Comparison of ENCODE assay signal across 29 cellular contexts in genomic region chr14:28321475-28322244, GRCh38.
A peak's percentile ranks its signal among the peaks of the same experiment; 100 is the strongest.
DNase-seq lines count a peak whose midpoint lies in the region; ATAC-seq, FAIRE-seq and TF ChIP-seq lines count a peak whose summit lies in the region.
"Had no signal": no experiment of that assay in that cellular context is flagged by ENCODE, and none has a peak within 500 bp of the region (broad histone marks: within the 10 kb centered on the region; RNA-seq: fewer than 3 reads in every experiment).

No MANE protein-coding gene starts in this region.

- H3K9me3 ChIP-seq in A549, result no peaks in the 10 kb centered on the region; the same call in 2 of the 3 replicates
- H3K9me3 ChIP-seq: BLaER1, gastrocnemius medialis, pancreas had no signal

- no peaks in the 10 kb centered on the region for H3K27me3 ChIP-seq in foreskin keratinocyte
- H3K27me3 ChIP-seq: BLaER1, gastrocnemius medialis, pancreas had no signal

- POLR2A ChIA-PET in A549 (lab: Yijun Ruan, JAX), result no interaction called here

- no peak for TF ChIP-seq CTCF in A549 (IDR thresholded peaks at IDR 0.05)
- TF ChIP-seq CTCF in foreskin keratinocyte (conservative IDR thresholded peaks at IDR 0.05), result no peak

- DNase-seq in A549 (ENCODE audit: low read depth in 1 of 2, low spot score in 1 of 2), result peak; percentile 2 to 68
- DNase-seq in HT-29 (ENCODE audit: low spot score), result peak; percentile 18
- peak; percentile 9 for DNase-seq in amniotic epithelial cell (ENCODE audit: low read depth)
- peak; percentile 26 to 39 for DNase-seq in foreskin keratinocyte
- no peak for DNase-seq in amniotic stem cell (lab: John Stamatoyannopoulos, UW)
- no peak for DNase-seq in inferior parietal cortex (ENCODE audit: extremely low spot score)
- DNase-seq: activated CD4-positive, alpha-beta T cell treated with anti-CD3 and anti-CD28 coated beads, Interleukin-2, amount 50 U/mL, for 48 hours; activated naive CD4-positive, alpha-beta T cell treated with anti-CD3 and anti-CD28 coated beads for 36 hours; anterior cingulate cortex; caudate nucleus; cortex of kidney; gastrocnemius medialis; H9; hippocampal formation; NCI-H1417 treated with DMSO at 0.1 percent for 48 hours; NCI-H2081; NCI-H226; NCI-H69; nephron progenitor cell; pancreas; small intestine; stimulated activated naive CD4-positive, alpha-beta T cell; T-helper 1 cell had no signal

- CTCF ChIA-PET in A549 (lab: Yijun Ruan, JAX), result interaction anchor here (0.9 kb wide), 1 partner anchor 26 kb away, joined by 3 read pairs; no protein-coding TSS in a partner anchor

- H3K4me1 ChIP-seq in A549, result peaks cover 16% of the 10 kb centered on the region; the same call in 2 of the 3 replicates
- H3K4me1 ChIP-seq in foreskin keratinocyte, result peaks cover 18% of the 10 kb centered on the region
- H3K4me1 ChIP-seq: BLaER1, gastrocnemius medialis, pancreas had no signal

- TF ChIP-seq RAD21 in A549 (conservative IDR thresholded peaks at IDR 0.05 in 1 of 2, IDR thresholded peaks at IDR 0.05 in 1 of 2), result no peak

- H3K4me3 ChIP-seq in A549, result no peak overlapping the region
- H3K4me3 ChIP-seq: BLaER1, gastrocnemius medialis, pancreas had no signal

- peak; percentile 71 to 88 for ATAC-seq in A549
- ATAC-seq in foreskin keratinocyte, result peak; percentile 80
- no peak for ATAC-seq in GM21619 (IDR thresholded peaks at IDR 0.05; ENCODE audit: unreplicated experiment)
- ATAC-seq in HG03280 (IDR thresholded peaks at IDR 0.05; ENCODE audit: unreplicated experiment), result no peak
- ATAC-seq: esophagus mucosa, gastrocnemius medialis, HepG2, pancreas had no signal

- TF ChIP-seq EP300 in A549 (IDR thresholded peaks at IDR 0.05), result peak; percentile 9 to 42; a peak in 1 of 5 replicates

- H3K27ac ChIP-seq in A549 (peak overlapping the region; percentile 63 to 79), foreskin keratinocyte (no peak overlapping the region)
- H3K27ac ChIP-seq: BLaER1, gastrocnemius medialis, pancreas had no signal

- WGBS in A549 (ENCODE audit: missing lambda C conversion rate), result 7% methylated on average over 3 of the region's 3 CpGs

- peak overlapping the region; percentile 57 for H3K4me2 ChIP-seq in A549
- H3K4me2 ChIP-seq: BLaER1 had no signal

- TF ChIP-seq POLR2A in A549 (IDR thresholded peaks at IDR 0.05; ENCODE audit: low read length), result no peak

- FAIRE-seq in A549 (lab: Jason Lieb, UNC), result no peak
- FAIRE-seq: GM12892, HepG2, pancreas, small intestine had no signal

TF ChIP-seq in A549, 52 proteins besides CTCF, POLR2A, EP300 and RAD21:
- no peak for TF ChIP-seq EHF (CRISPR knock-in tag; IDR thresholded peaks at IDR 0.05)
- peak; percentile 61 for TF ChIP-seq JUNB (IDR thresholded peaks at IDR 0.05)
- 0 out of 5 replicates have a peak, but pooled peaks of 1 of the 2 experiments have one; percentile 29 for TF ChIP-seq JUN (IDR thresholded peaks at IDR 0.05)
- peak; percentile 21; the same call in 1 of the 2 replicates for TF ChIP-seq FOSL2 (IDR thresholded peaks at IDR 0.05)
- TF ChIP-seq FOSL2 (CRISPR knock-in tag; IDR thresholded peaks at IDR 0.05), result peak; percentile 65
- TF ChIP-seq CEBPB (IDR thresholded peaks at IDR 0.05), result peak in 1 of 2 experiments; percentile 42; a peak in 2 of 4 replicates
- no peak for TF ChIP-seq HDAC2 (IDR thresholded peaks at IDR 0.05)
- TF ChIP-seq SMC3 (IDR thresholded peaks at IDR 0.05), result no peak
- TF ChIP-seq CBX2 (IDR thresholded peaks at IDR 0.05; ENCODE audit: borderline replicate concordance, low read depth), result no peak
- no peak for TF ChIP-seq ZSCAN20 (CRISPR knock-in tag; IDR thresholded peaks at IDR 0.05)
- TF ChIP-seq SREBF2 (IDR thresholded peaks at IDR 0.05), result no peak
- no peak for TF ChIP-seq NPAS2 (CRISPR knock-in tag; IDR thresholded peaks at IDR 0.05; ENCODE audit: borderline replicate concordance)
- peak; percentile 59; the same call in 1 of the 2 replicates for TF ChIP-seq GATA3 (IDR thresholded peaks at IDR 0.05; ENCODE audit: borderline replicate concordance)
- no peak for TF ChIP-seq KDM5A (IDR thresholded peaks at IDR 0.05)
- no peak for TF ChIP-seq NFE2L2 (conservative IDR thresholded peaks at IDR 0.05; ENCODE audit: low read length)
- peak; percentile 24 for TF ChIP-seq MAFK (IDR thresholded peaks at IDR 0.05; ENCODE audit: partially characterized antibody)

Comparison
In these comparisons a context has a peak if more than half of its experiments do, and no peak if none do; other contexts are left out.
1. ATAC-seq: peak in A549 (2 of 2) and foreskin keratinocyte (single experiment); none in GM21619 (single experiment) and HG03280 (single experiment).
2. DNase-seq: peak in A549 (2 of 2), HT-29 (single experiment), amniotic epithelial cell (single experiment) and foreskin keratinocyte (2 of 2); none in amniotic stem cell (single experiment) and inferior parietal cortex (single experiment).